Comparison of ENCODE assay signal across 11 cellular contexts in the genomic region with DNA sequence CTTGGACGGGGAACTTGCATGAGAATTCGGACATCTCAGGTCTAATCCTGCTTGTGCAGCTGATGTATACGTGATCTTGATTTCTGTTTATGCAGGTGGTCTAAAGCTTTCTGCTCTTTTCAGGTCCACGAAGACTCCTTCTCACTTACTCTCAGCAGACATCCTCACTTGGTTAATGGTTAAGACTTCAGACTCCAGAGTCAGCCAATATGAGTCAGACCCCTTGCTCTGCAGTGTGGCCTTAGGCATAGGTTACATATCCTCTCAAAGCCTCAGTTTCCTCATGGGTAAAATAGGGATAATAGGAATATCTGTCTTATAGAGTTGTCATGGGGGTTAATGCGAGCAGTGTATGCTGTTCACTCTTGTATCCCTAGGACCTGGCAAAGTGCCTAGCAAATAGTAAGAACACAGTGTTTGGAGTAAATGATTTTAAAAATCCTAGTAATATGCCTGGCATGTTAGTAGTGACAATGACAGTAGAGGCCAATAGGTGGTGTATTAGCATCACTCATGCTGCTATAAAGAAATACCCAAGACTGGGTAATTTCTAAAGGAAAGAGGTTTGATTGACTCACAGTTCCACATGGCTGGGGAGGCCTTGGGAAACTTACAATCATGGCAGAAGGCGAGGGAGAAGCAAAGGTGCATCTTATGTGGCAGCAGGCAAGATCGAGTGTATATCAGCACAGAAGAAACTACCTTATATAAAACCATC. TPM values are rescaled to one million over a fixed set of nuclear protein-coding genes. Genes with fewer than 3 reads are reported as not detected.
DNase-seq lines count a peak whose midpoint lies in the region; ATAC-seq, FAIRE-seq and TF ChIP-seq lines count a peak whose summit lies in the region.
"Had no signal": no experiment of that assay in that cellular context is flagged by ENCODE, and none has a peak within 500 bp of the region (broad histone marks: within the 10 kb centered on the region; RNA-seq: fewer than 3 reads in every experiment).

No MANE protein-coding gene starts in this region.

- POLR2A ChIA-PET in HEK293 (lab: Yijun Ruan, JAX): no interaction called here

- TF ChIP-seq EP300 in gastroesophageal sphincter (IDR thresholded peaks at IDR 0.05): no peak

- CTCF ChIA-PET in HEK293 (lab: Yijun Ruan, JAX): no interaction called here

- peaks cover 94% of the 10 kb centered on the region for H3K36me3 ChIP-seq in CD4-positive, CD25-positive, alpha-beta regulatory T cell (ENCODE audit: control insufficient read depth, insufficient read depth, low read length)
- peaks cover 45 to 100% of the 10 kb centered on the region in 2 experiments for H3K36me3 ChIP-seq in HEK293 (ENCODE audit: control insufficient read depth in 2 of 2, insufficient read depth in 1 of 2, low read length in 2 of 2)
- peaks cover 96% of the 10 kb centered on the region for H3K36me3 ChIP-seq in adipocyte (ENCODE audit: control insufficient read depth, insufficient read depth, low read length, severe bottlenecking)
- H3K36me3 ChIP-seq in gastroesophageal sphincter: peaks cover 0 to 99% of the 10 kb centered on the region in 2 donors
- H3K36me3 ChIP-seq in psoas muscle (ENCODE audit: insufficient read depth in 1 of 2, low read depth in 1 of 2): peaks cover 7 to 99% of the 10 kb centered on the region in 2 donors

- peaks cover 28 to 42% (median 36%) of the 10 kb centered on the region in 4 donors for H3K4me1 Mint-ChIP-seq in CD4-positive, CD25-positive, alpha-beta regulatory T cell

- H3K9ac ChIP-seq in adipocyte (ENCODE audit: low read length): no peak overlapping the region

- no peak for ATAC-seq in CD4-positive, CD25-positive, alpha-beta regulatory T cell (ENCODE audit: low read depth in 2 of 2)
- ATAC-seq in gastroesophageal sphincter (no peak), GM18520 (IDR thresholded peaks at IDR 0.05; ENCODE audit: unreplicated experiment) (no peak), psoas muscle (no peak)
- ATAC-seq: upper lobe of right lung had no signal

- no peaks in the 10 kb centered on the region for H3K27me3 ChIP-seq in CD4-positive, CD25-positive, alpha-beta regulatory T cell (ENCODE audit: control insufficient read depth, insufficient read depth, low read length)
- H3K27me3 ChIP-seq in adipocyte (replicated peaks; ENCODE audit: control insufficient read depth, insufficient read depth, low read length) (no peaks in the 10 kb centered on the region), gastroesophageal sphincter (no peaks in the 10 kb centered on the region), psoas muscle (ENCODE audit: insufficient read depth in 3 of 3, low read length in 2 of 3) (no peaks in the 10 kb centered on the region)
- H3K27me3 ChIP-seq: upper lobe of right lung had no signal

- no peak for TF ChIP-seq POLR2A in gastroesophageal sphincter (IDR thresholded peaks at IDR 0.05)

- FAIRE-seq in GM19239 (lab: Jason Lieb, UNC): no peak
- FAIRE-seq: G401.6 had no signal

- TF ChIP-seq CTCF in HEK293 (tag by site-specific recombination; IDR thresholded peaks at IDR 0.05) (peak; percentile 8; the same call in 1 of the 2 replicates), gastroesophageal sphincter (IDR thresholded peaks at IDR 0.05) (no peak), psoas muscle (IDR thresholded peaks at IDR 0.05) (no peak)

- peaks cover 73% of the 10 kb centered on the region for H3K36me3 Mint-ChIP-seq in CD4-positive, CD25-positive, alpha-beta regulatory T cell

- 85 to 91% methylated on average over 5 to 6 of the region's 7 CpGs for WGBS in gastroesophageal sphincter (ENCODE audit: low coverage in 1 of 2), 2 donors
- WGBS in psoas muscle, 3 donors: 92 to 94% (median 93%) methylated on average over 7 of the region's 7 CpGs

- peak overlapping the region in 2 of 3 donors; percentile 31 to 42 for H3K27ac Mint-ChIP-seq in CD4-positive, CD25-positive, alpha-beta regulatory T cell

- H3K27ac ChIP-seq in CD4-positive, CD25-positive, alpha-beta regulatory T cell (ENCODE audit: insufficient read depth, low read length, poor library complexity, severe bottlenecking): no peak overlapping the region
- H3K27ac ChIP-seq in HEK293 (ENCODE audit: extremely low read depth, low read depth, low read length) (no peak overlapping the region), gastroesophageal sphincter (no peak overlapping the region), psoas muscle (no peak overlapping the region)
- H3K27ac ChIP-seq: upper lobe of right lung had no signal

- H3K4me3 Mint-ChIP-seq in CD4-positive, CD25-positive, alpha-beta regulatory T cell: no peak overlapping the region

- no peaks in the 10 kb centered on the region for H3K9me3 ChIP-seq in CD4-positive, CD25-positive, alpha-beta regulatory T cell (ENCODE audit: control insufficient read depth in 2 of 2, low read length in 2 of 2)
- H3K9me3 ChIP-seq in HEK293 (ENCODE audit: control insufficient read depth, insufficient read depth, low read depth, low read length) (no peaks in the 10 kb centered on the region), adipocyte (ENCODE audit: control insufficient read depth, low read length) (no peaks in the 10 kb centered on the region), gastroesophageal sphincter (no peaks in the 10 kb centered on the region), psoas muscle (no peaks in the 10 kb centered on the region)
- H3K9me3 ChIP-seq: upper lobe of right lung had no signal

- intact Hi-C loops in psoas muscle (cut with DNase I): no loop called here

- no peaks in the 10 kb centered on the region for H3K4me1 ChIP-seq in CD4-positive, CD25-positive, alpha-beta regulatory T cell (ENCODE audit: control insufficient read depth, insufficient read depth, low read length, poor library complexity, severe bottlenecking)
- no peaks in the 10 kb centered on the region for H3K4me1 ChIP-seq in HEK293 (ENCODE audit: control insufficient read depth, insufficient read depth, low read length)
- no peaks in the 10 kb centered on the region for H3K4me1 ChIP-seq in adipocyte (ENCODE audit: control insufficient read depth, insufficient read depth, low read length)
- no peaks in the 10 kb centered on the region for H3K4me1 ChIP-seq in gastroesophageal sphincter
- H3K4me1 ChIP-seq in psoas muscle: no peaks in the 10 kb centered on the region
- H3K4me1 ChIP-seq: upper lobe of right lung had no signal

- no peaks in the 10 kb centered on the region for H3K9me3 Mint-ChIP-seq in CD4-positive, CD25-positive, alpha-beta regulatory T cell

- DNase-seq in CD4-positive, CD25-positive, alpha-beta regulatory T cell: no peak
- DNase-seq in adipocyte (ENCODE audit: low read depth) (peak; percentile 22), kidney glomerular epithelial cell (lab: John Stamatoyannopoulos, UW) (peak; percentile 12), GM19239 (ENCODE audit: insufficient read length, low spot score) (no peak), psoas muscle (no peak)
- DNase-seq: posterior cingulate gyrus, upper lobe of right lung had no signal

- no peaks in the 10 kb centered on the region for H3K27me3 Mint-ChIP-seq in CD4-positive, CD25-positive, alpha-beta regulatory T cell

- H3K4me3 ChIP-seq in CD4-positive, CD25-positive, alpha-beta regulatory T cell (ENCODE audit: low read depth, low read length): no peak overlapping the region
- no peak overlapping the region for H3K4me3 ChIP-seq in HEK293 (ENCODE audit: low read depth, low read length)
- H3K4me3 ChIP-seq in adipocyte (ENCODE audit: low read length): no peak overlapping the region
- H3K4me3 ChIP-seq in gastroesophageal sphincter: no peak overlapping the region
- H3K4me3 ChIP-seq in psoas muscle: no peak overlapping the region
- H3K4me3 ChIP-seq: upper lobe of right lung had no signal

TF ChIP-seq in HEK293, 187 proteins besides CTCF, POLR2A, EP300 and RAD21:
- TF ChIP-seq ZNF174 (tag by site-specific recombination; IDR thresholded peaks at IDR 0.05) (no peak), ZNF654 (tag by site-specific recombination; IDR thresholded peaks at IDR 0.05; ENCODE audit: low read depth) (peak; percentile 7; the same call in 1 of the 2 replicates)

RNA-seq across cellular contexts. Expression of a gene that starts 42.3 kb away (rescaled TPM):
- total RNA-seq in CD4-positive, CD25-positive, alpha-beta regulatory T cell: 178 TPM
- 100 to 1,000 TPM; 272 to 336 (median 287) TPM for polyA plus RNA-seq in CD4-positive, CD25-positive, alpha-beta regulatory T cell
- total RNA-seq in gastroesophageal sphincter: 100 to 1,000 TPM; 143 to 190 (median 187) TPM
- total RNA-seq in psoas muscle: 100 to 1,000 TPM; 137 to 173 (median 148) TPM
- 100 to 1,000 TPM in 2 of 3 donors, 10 to 100 TPM in 1; 75.3 to 147 (median 125) TPM for polyA plus RNA-seq in psoas muscle

Comparison
In these comparisons a context has a peak if more than half of its experiments do, and no peak if none do; other contexts are left out.
1. DNase-seq: peak in adipocyte (single experiment) and kidney glomerular epithelial cell (single experiment); none in CD4-positive, CD25-positive, alpha-beta regulatory T cell (0 of 3), GM19239 (single experiment) and psoas muscle (0 of 2).